ENCODE assay signal across 18 cellular contexts in genomic region chr6:56755040-56755439, GRCh38.
DNase-seq lines count a peak whose midpoint lies in the region; ATAC-seq and TF ChIP-seq lines count a peak whose summit lies in the region.
"Had no signal": no experiment of that assay in that cellular context is flagged by ENCODE, and none has a peak within 500 bp of the region (broad histone marks: within the 10 kb centered on the region; RNA-seq: fewer than 3 reads in every experiment).

No MANE protein-coding gene starts in this region.

- peak overlapping the region; percentile 35; the same call in 1 of the 2 replicates for H3K27ac ChIP-seq in IMR-90 (ENCODE audit: insufficient read depth, low read length)
- peak overlapping the region; percentile 45 for H3K27ac ChIP-seq in caudate nucleus (ENCODE audit: low read depth, low read length)
- peak overlapping the region; percentile 24 for H3K27ac ChIP-seq in psoas muscle

- H3K14ac ChIP-seq in IMR-90 (replicated peaks; ENCODE audit: low read depth, low read length) = peak overlapping the region; percentile 64; the same call in 1 of the 2 replicates

- peak overlapping the region; percentile 72 for H2BK20ac ChIP-seq in IMR-90 (ENCODE audit: low read depth, low read length)

- H3K9ac ChIP-seq in IMR-90 (ENCODE audit: low read depth, low read length) = no peak overlapping the region

- DNase-seq in Right ventricle myocardium inferior (ENCODE audit: missing footprints) = no peak
- DNase-seq in cardiac septum (ENCODE audit: low spot score) = no peak
- no peak for DNase-seq in IMR-90
- DNase-seq in caudate nucleus (lab: John Stamatoyannopoulos, UW) = no peak
- no peak for DNase-seq in psoas muscle
- no peak for DNase-seq in NK-92 treated with Interleukin-12 subunit alpha and Interleukin-12 subunit beta, amount 100 ng/mL, for 24 hours (lab: John Stamatoyannopoulos, UW)
- no peak for DNase-seq in amniotic stem cell (lab: John Stamatoyannopoulos, UW)
- no peak for DNase-seq in islet precursor cell
- DNase-seq: 8988T; BE2C; Calu3; CD4-positive, alpha-beta memory T cell; DMS79 treated with DMSO at 0.1 percent for 48 hours; GOT3; KG1; NCI-H146; NCI-H2081; NCI-H510A treated with DMSO at 0.1 percent for 48 hours had no signal

- BruUV-seq in IMR-90 (replicated peaks; lab: Mats Ljungman, UMichigan) = no TSS peak

- H4K5ac ChIP-seq in IMR-90 (ENCODE audit: low read depth, low read length) = peak overlapping the region; percentile 11; the same call in 1 of the 2 replicates

- H3K79me1 ChIP-seq in IMR-90 (ENCODE audit: low read depth in 1 of 2, low read length in 2 of 2) = peaks cover 15 to 70% of the 10 kb centered on the region in 2 experiments

- peaks cover 30% of the 10 kb centered on the region for H4K20me1 ChIP-seq in IMR-90 (ENCODE audit: insufficient read depth, low read length)

- ATAC-seq in Right ventricle myocardium inferior (peak; percentile 50), IMR-90 (ENCODE audit: low read depth) (no peak), psoas muscle (no peak)

- no peak overlapping the region for H3K56ac ChIP-seq in IMR-90 (ENCODE audit: extremely low read depth, insufficient read depth, low read length)

- H3K4me2 ChIP-seq in IMR-90 (ENCODE audit: low read depth, low read length) = no peak overlapping the region

- H2AK9ac ChIP-seq in IMR-90 (replicated peaks; ENCODE audit: low read depth, low read length, poor library complexity) = no peak overlapping the region

- H4K8ac ChIP-seq in IMR-90 (ENCODE audit: low read depth in 2 of 2, low read length in 2 of 2) = 0 out of 4 replicates have a peak overlapping the region, but pooled peaks of 1 of the 2 experiments have one; percentile 4

- dilution Hi-C loops in IMR-90 (cut with HindIII; ENCODE audit: low sequenced_read_pairs, unreplicated experiment) = no loop called here

- CTCF ChIA-PET in IMR-90 (lab: Yijun Ruan, JAX) = interaction anchor here (0.6 to 1.3 kb wide), 4 partner anchors 8 to 97 kb away, joined by 3 to 4 read pairs (median 3); no protein-coding TSS in a partner anchor

- POLR2A ChIA-PET in IMR-90 (lab: Charles Lee; ENCODE audit: unreplicated experiment) = interaction anchor here (0.5 kb wide), 1 partner anchor 16 kb away, joined by 3 read pairs; no protein-coding TSS in a partner anchor

- no peak for TF ChIP-seq RAD21 in IMR-90 (IDR thresholded peaks at IDR 0.05; ENCODE audit: low read length)

- H3K23ac ChIP-seq in IMR-90 (ENCODE audit: low read depth, low read length) = peak overlapping the region; percentile 89

- no CpG with 5 or more reads among the region's 2 CpGs for WGBS in IMR-90 (ENCODE audit: extremely low coverage in 2 of 2, insufficient read length in 1 of 2), 2 experiments
- WGBS in psoas muscle, 3 donors = 65 to 88% (median 68%) methylated on average over 2 of the region's 2 CpGs

- intact Hi-C loops in Right ventricle myocardium inferior (cut with DNase I) (no loop called here), cardiac septum (cut with DNase I) (loop anchor here (5.0 kb wide), 2 partner anchors 48 to 118 kb away; no protein-coding TSS in a partner anchor), IMR-90 (cut with micrococcal nuclease) (loop anchor here (5.0 kb wide), 2 partner anchors 87 to 398 kb away; no protein-coding TSS in a partner anchor), psoas muscle (cut with DNase I) (loop anchor here in 1 of 2 donors (5.0 kb wide), 1 partner anchor 33 kb away; no protein-coding TSS in a partner anchor)

- peak overlapping the region; percentile 76 for H2BK5ac ChIP-seq in IMR-90 (ENCODE audit: low read depth, low read length, poor library complexity, severe bottlenecking)

- in situ Hi-C loops in IMR-90 (cut with MboI; ENCODE audit: low sequenced_read_pairs) = no loop called here

- H3K9me3 ChIP-seq in IMR-90 (ENCODE audit: control insufficient read depth, insufficient read depth, low read length) (no peaks in the 10 kb centered on the region), psoas muscle (no peaks in the 10 kb centered on the region)
- H3K9me3 ChIP-seq: BE2C had no signal

- H3K36me3 ChIP-seq in IMR-90 (ENCODE audit: control insufficient read depth, insufficient read depth, low read length) = no peaks in the 10 kb centered on the region
- H3K36me3 ChIP-seq in psoas muscle (ENCODE audit: insufficient read depth in 1 of 2, low read depth in 1 of 2) = no peaks in the 10 kb centered on the region
- H3K36me3 ChIP-seq: BE2C had no signal

- peaks cover 32% of the 10 kb centered on the region for H3K4me1 ChIP-seq in IMR-90 (ENCODE audit: control insufficient read depth, insufficient read depth, low read length)
- peaks cover 65% of the 10 kb centered on the region for H3K4me1 ChIP-seq in psoas muscle
- H3K4me1 ChIP-seq: BE2C had no signal

- TF ChIP-seq POLR2A in IMR-90 (IDR thresholded peaks at IDR 0.05; ENCODE audit: low read depth, low read length) = no peak

- H3K27me3 ChIP-seq in IMR-90 (ENCODE audit: control insufficient read depth, insufficient read depth, low read length) (no peaks in the 10 kb centered on the region), psoas muscle (ENCODE audit: insufficient read depth in 3 of 3, low read length in 2 of 3) (no peaks in the 10 kb centered on the region)
- H3K27me3 ChIP-seq: BE2C had no signal

- H2AFZ ChIP-seq in IMR-90 (replicated peaks; ENCODE audit: low read length, poor library complexity) = no peak overlapping the region

- H4K91ac ChIP-seq in IMR-90 (ENCODE audit: insufficient read depth, low read depth, low read length) = peak overlapping the region; percentile 18; the same call in 1 of the 2 replicates

- no peak overlapping the region for H2BK15ac ChIP-seq in IMR-90 (ENCODE audit: low read depth, low read length)

- peak overlapping the region; percentile 56; the same call in 1 of the 2 replicates for H2BK120ac ChIP-seq in IMR-90 (ENCODE audit: low read depth, low read length)

- H3K9me1 ChIP-seq in IMR-90 (ENCODE audit: insufficient read depth, low read length) = peaks cover 23% of the 10 kb centered on the region

- no peak for TF ChIP-seq CTCF in IMR-90 (conservative IDR thresholded peaks at IDR 0.05; ENCODE audit: low read depth, low read length)
- TF ChIP-seq CTCF in psoas muscle (IDR thresholded peaks at IDR 0.05) = no peak

- H3K18ac ChIP-seq in IMR-90 (ENCODE audit: low read depth, low read length) = peak overlapping the region; percentile 17; the same call in 1 of the 2 replicates

- H2AK5ac ChIP-seq in IMR-90 (ENCODE audit: low read depth, low read length) = no peak overlapping the region; the same call in 1 of the 2 replicates

- H3K4me3 ChIP-seq in IMR-90 (ENCODE audit: insufficient read depth, low read depth, low read length) = no peak overlapping the region
- no peak overlapping the region for H3K4me3 ChIP-seq in psoas muscle

- peak overlapping the region; percentile 38 for H3K4ac ChIP-seq in IMR-90 (ENCODE audit: low read depth, low read length)

TF ChIP-seq in IMR-90, 13 proteins besides CTCF, POLR2A, EP300 and RAD21:
- TF ChIP-seq MAZ (IDR thresholded peaks at IDR 0.05; ENCODE audit: borderline replicate concordance, low read depth, low read length) (no peak), USF2 (IDR thresholded peaks at IDR 0.05; ENCODE audit: low read depth, low read length) (no peak), RCOR1 (IDR thresholded peaks at IDR 0.05; ENCODE audit: insufficient replicate concordance, low read length) (no peak), FOS (IDR thresholded peaks at IDR 0.05; ENCODE audit: low read depth, low read length) (no peak), CEBPB (IDR thresholded peaks at IDR 0.05; ENCODE audit: low read depth, low read length) (no peak), CHD1 (IDR thresholded peaks at IDR 0.05; ENCODE audit: low read depth, low read length) (no peak), MAFK (IDR thresholded peaks at IDR 0.05; ENCODE audit: low read depth, low read length) (no peak), RFX5 (IDR thresholded peaks at IDR 0.05; ENCODE audit: low read depth, low read length) (no peak), BHLHE40 (IDR thresholded peaks at IDR 0.05; ENCODE audit: low read depth, low read length) (no peak), NFE2L2 (IDR thresholded peaks at IDR 0.05; ENCODE audit: low read depth, low read length) (no peak)
